8 cellular contexts compared by ENCODE assay signal in genomic region chr1:1200876-1201810, GRCh38. TPM values are rescaled to one million over a fixed set of nuclear protein-coding genes. Genes with fewer than 3 reads are reported as not detected.
DNase-seq lines count a peak whose midpoint lies in the region; ATAC-seq, FAIRE-seq and TF ChIP-seq lines count a peak whose summit lies in the region.

No MANE protein-coding gene starts in this region.

- TF ChIP-seq CTCF in fibroblast of lung (conservative IDR thresholded peaks at IDR 0.05 in 1 of 2, IDR thresholded peaks at IDR 0.05 in 1 of 2; ENCODE audit: low read depth in 1 of 2, low read length in 2 of 2) (no peak), pancreas (IDR thresholded peaks at IDR 0.05) (no peak), transverse colon (IDR thresholded peaks at IDR 0.05) (no peak)

- no peaks in the 10 kb centered on the region for H3K36me3 ChIP-seq in fibroblast of lung (ENCODE audit: control insufficient read depth, insufficient read depth, low read length)
- H3K36me3 ChIP-seq in pancreas, result no peaks in the 10 kb centered on the region
- no peaks in the 10 kb centered on the region for H3K36me3 ChIP-seq in transverse colon

- H3K4me3 ChIP-seq in fibroblast of lung (replicated peaks in 1 of 4; ENCODE audit: control extremely low read depth in 1 of 4, insufficient read depth in 1 of 4, low read depth in 3 of 4, low read length in 4 of 4) (peak overlapping the region in 1 of 4 experiments; percentile 49), pancreas (peak overlapping the region; percentile 28 to 42 (median 33)), transverse colon (peak overlapping the region; percentile 27 to 53 (median 38))

- FAIRE-seq in pancreas (lab: Jason Lieb, UNC), result no peak

- H4K20me1 ChIP-seq in fibroblast of lung (ENCODE audit: control insufficient read depth, extremely low read depth, insufficient read depth, low read length), result no peaks in the 10 kb centered on the region

- peak overlapping the region; percentile 68 for H3K4me2 ChIP-seq in fibroblast of lung (ENCODE audit: extremely low read depth, insufficient read depth, low read length)

- intact Hi-C loops in pancreas (cut with DNase I) (no loop called here), transverse colon (cut with DNase I; ENCODE audit: low total_unique reads) (no loop called here)

- WGBS in pancreas, 2 donors, result 3 to 9% methylated on average over 15 to 109 of the region's 109 CpGs
- 0% methylated on average over 7 to 10 of the region's 109 CpGs for WGBS in transverse colon (ENCODE audit: low coverage in 1 of 2), 2 donors

- DNase-seq in NCI-H2227 treated with DMSO at 0.1 percent for 48 hours (lab: John Stamatoyannopoulos, UW) (peak; percentile 33), activated T-cell treated with anti-CD3 and anti-CD28 coated beads for 1 hour (ENCODE audit: low read depth) (peak; percentile 79), fibroblast of lung (ENCODE audit: low read depth in 2 of 2) (peak; percentile 11 to 44), pancreas (peak in 3 of 6 donors; percentile 51 to 78 (median 76)), transverse colon (peak; percentile 72), AML-193 (lab: John Stamatoyannopoulos, UW) (no peak)

- TF ChIP-seq POLR2A in transverse colon (IDR thresholded peaks at IDR 0.05), result no peak

- H3K79me2 ChIP-seq in fibroblast of lung (ENCODE audit: control insufficient read depth, insufficient read depth, low read length), result no peaks in the 10 kb centered on the region

- H3K4me1 ChIP-seq in fibroblast of lung (ENCODE audit: control insufficient read depth, extremely low read depth, insufficient read depth, low read length) (no peaks in the 10 kb centered on the region), pancreas (no peaks in the 10 kb centered on the region), transverse colon (peaks cover 2 to 14% (median 11%) of the 10 kb centered on the region in 4 donors)

- H3K9me3 ChIP-seq in fibroblast of lung (ENCODE audit: control insufficient read depth, insufficient read depth, low read depth, low read length) (no peaks in the 10 kb centered on the region), pancreas (no peaks in the 10 kb centered on the region), transverse colon (no peaks in the 10 kb centered on the region)

- H3K27me3 ChIP-seq in fibroblast of lung (ENCODE audit: control insufficient read depth, insufficient read depth, low read length) (no peaks in the 10 kb centered on the region), pancreas (no peaks in the 10 kb centered on the region), transverse colon (peaks cover 60% of the 10 kb centered on the region)

- H3K27ac ChIP-seq in fibroblast of lung (ENCODE audit: insufficient read depth, low read length) (no peak overlapping the region), pancreas (no peak overlapping the region), transverse colon (peak overlapping the region in 3 of 4 donors; percentile 22 to 39 (median 26))

- TF ChIP-seq EP300 in transverse colon (IDR thresholded peaks at IDR 0.05; ENCODE audit: low read depth), result no peak

- peak overlapping the region; percentile 2 for H3K9ac ChIP-seq in fibroblast of lung (ENCODE audit: insufficient read depth, low read length)

- no peak overlapping the region for H2AFZ ChIP-seq in fibroblast of lung (ENCODE audit: low read length)

- in situ Hi-C loops in transverse colon (cut with MboI; ENCODE audit: low pct_ligation_motif_present in 1 of 4, low pct_unique_long_range_greater_than_20kb in 1 of 4, low sequenced_read_pairs in 3 of 4), result no loop called here

- ATAC-seq in GM18868 (IDR thresholded peaks at IDR 0.05; ENCODE audit: unreplicated experiment) (peak; percentile 51), pancreas (peak; percentile 47 to 81 (median 62)), GM21786 (IDR thresholded peaks at IDR 0.05; ENCODE audit: unreplicated experiment) (no peak)

RNA-seq across cellular contexts. Expression of gene TNFRSF18, which starts 5.2 kb away (rescaled TPM):
- total RNA-seq in fibroblast of lung (0.77 and 1.3 TPM in 2 replicates), pancreas (under 1 TPM in 3 of 6 donors, not detected in 3; 0.32 to 0.34 (median 0.34) TPM), transverse colon (1 to 10 TPM in 2 of 4 donors, not detected in 2; 3.3 to 7.9 TPM)
- polyA plus RNA-seq in fibroblast of lung (0.10 TPM in 1 of 2 replicates, not detected in the other), pancreas (1 to 10 TPM; 1.1 to 1.2 TPM)
- 0.10 and 0.41 TPM in 2 replicates for polyA plus RNA-seq in fibroblast of lung (2012)
- polyA minus RNA-seq in fibroblast of lung (ENCODE audit: low replicate concordance), result not detected in 2 replicates

RNA-seq across cellular contexts. Expression of gene TNFRSF4, which starts 12.8 kb away (rescaled TPM):
- total RNA-seq in fibroblast of lung (under 0.01 and 0.17 TPM in 2 replicates), pancreas (1 to 10 TPM in 3 of 6 donors, under 1 TPM in 3; 0.26 to 1.6 (median 0.86) TPM), transverse colon (1 to 10 TPM in 1 of 4 donors, under 1 TPM in 1, not detected in 2; 0.55 to 4.8 TPM)
- polyA plus RNA-seq in fibroblast of lung (0.05 TPM in 1 of 2 replicates, not detected in the other), pancreas (1 to 10 TPM; 2.8 to 5.0 TPM)
- polyA plus RNA-seq in fibroblast of lung (2012), result 0.10 and 0.33 TPM in 2 replicates
- not detected in 2 replicates for polyA minus RNA-seq in fibroblast of lung (ENCODE audit: low replicate concordance)

RNA-seq across cellular contexts. Expression of gene TTLL10, which starts 27.5 kb away (rescaled TPM):
- total RNA-seq in fibroblast of lung (under 0.01 TPM in 1 of 2 replicates, not detected in the other), pancreas (under 1 TPM in 5 of 6 donors, not detected in 1; 0.20 to 0.51 (median 0.38) TPM), transverse colon (under 1 TPM in 2 of 4 donors, not detected in 2; 0.40 to 0.48 TPM)
- polyA plus RNA-seq in fibroblast of lung (not detected in 2 replicates), pancreas (1 to 10 TPM; 1.0 to 1.6 TPM)
- polyA plus RNA-seq in fibroblast of lung (2012), result not detected in 2 replicates
- not detected in 2 replicates for polyA minus RNA-seq in fibroblast of lung (ENCODE audit: low replicate concordance)

RNA-seq across cellular contexts. Expression of gene SDF4, which starts 30.7 kb away (rescaled TPM):
- total RNA-seq in fibroblast of lung, result 81.9 and 127 TPM in 2 replicates
- 133 and 180 TPM in 2 replicates for polyA plus RNA-seq in fibroblast of lung
- polyA plus RNA-seq in fibroblast of lung (2012), result 157 and 221 TPM in 2 replicates
- polyA minus RNA-seq in fibroblast of lung (ENCODE audit: low replicate concordance), result 90.8 and 94.6 TPM in 2 replicates
- 10 to 100 TPM; 68.3 to 99.4 (median 74.2) TPM for total RNA-seq in pancreas
- 10 to 100 TPM; 74.0 to 96.6 TPM for polyA plus RNA-seq in pancreas
- total RNA-seq in transverse colon, result 100 to 1,000 TPM; 153 to 267 (median 226) TPM

RNA-seq across cellular contexts. Expression of gene B3GALT6, which starts 30.9 kb away (rescaled TPM):
- 19.3 and 19.5 TPM in 2 replicates for total RNA-seq in fibroblast of lung
- polyA plus RNA-seq in fibroblast of lung, result 15.7 and 17.9 TPM in 2 replicates
- polyA plus RNA-seq in fibroblast of lung (2012), result 20.9 and 21.0 TPM in 2 replicates
- 6.5 and 12.0 TPM in 2 replicates for polyA minus RNA-seq in fibroblast of lung (ENCODE audit: low replicate concordance)
- 10 to 100 TPM in 3 of 6 donors, 1 to 10 TPM in 3; 6.2 to 13.4 (median 9.0) TPM for total RNA-seq in pancreas
- polyA plus RNA-seq in pancreas, result 1 to 10 TPM; 8.7 to 8.9 TPM
- 10 to 100 TPM in 3 of 4 donors, 1 to 10 TPM in 1; 8.5 to 24.9 (median 12.2) TPM for total RNA-seq in transverse colon

Comparison
In these comparisons a context has a peak if more than half of its experiments do, and no peak if none do; other contexts are left out.
1. DNase-seq: peak in NCI-H2227 treated with DMSO at 0.1 percent for 48 hours (single experiment), activated T-cell treated with anti-CD3 and anti-CD28 coated beads for 1 hour (single experiment), fibroblast of lung (2 of 2) and transverse colon (single experiment); none in AML-193 (0 of 2).
2. H3K27ac ChIP-seq: peak in transverse colon (3 of 4); none in fibroblast of lung (single experiment) and pancreas (0 of 4).